Comparison of ENCODE assay signal across 1 cellular context in the genomic region with DNA sequence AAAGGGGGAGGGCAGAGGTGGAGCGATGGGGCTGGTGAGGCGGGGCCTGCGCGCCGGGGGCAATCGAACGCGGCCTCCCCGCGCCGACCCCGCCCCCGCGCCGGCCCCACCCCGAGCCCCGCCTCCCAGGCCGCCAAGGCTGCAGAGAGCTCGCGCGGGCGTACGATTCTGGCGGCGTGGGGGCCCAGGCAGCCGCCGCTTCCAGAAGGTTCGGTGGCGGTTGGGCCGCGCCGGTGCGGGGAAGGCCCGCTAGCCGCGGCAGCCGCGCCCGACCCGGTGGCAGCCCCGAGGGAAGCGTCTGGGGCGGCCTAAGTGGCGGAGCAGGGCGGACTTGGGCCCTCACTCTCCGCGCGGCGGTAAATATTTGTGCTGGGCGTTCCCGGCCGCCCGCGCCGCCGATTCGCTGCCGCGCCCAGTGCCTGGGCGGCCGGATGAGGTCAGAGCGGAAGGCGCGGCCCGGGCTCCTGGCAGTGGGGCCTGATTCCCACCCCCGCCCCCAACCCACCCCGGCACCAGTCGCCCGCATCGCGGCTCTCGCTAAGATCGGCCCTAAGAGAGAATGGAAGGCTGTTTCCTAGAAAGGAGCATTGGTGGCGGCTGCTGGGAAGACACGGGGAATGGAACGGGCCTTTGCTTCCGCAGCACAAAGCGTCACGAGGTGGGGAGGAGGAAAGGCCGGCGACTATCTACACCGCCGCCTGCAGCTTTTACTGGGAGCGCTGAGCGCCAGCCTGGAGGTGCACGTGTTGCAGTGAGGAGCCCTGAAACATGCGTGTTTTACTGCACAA.
TF ChIP-seq lines count a peak whose summit lies in the region.

A gene with protein sequence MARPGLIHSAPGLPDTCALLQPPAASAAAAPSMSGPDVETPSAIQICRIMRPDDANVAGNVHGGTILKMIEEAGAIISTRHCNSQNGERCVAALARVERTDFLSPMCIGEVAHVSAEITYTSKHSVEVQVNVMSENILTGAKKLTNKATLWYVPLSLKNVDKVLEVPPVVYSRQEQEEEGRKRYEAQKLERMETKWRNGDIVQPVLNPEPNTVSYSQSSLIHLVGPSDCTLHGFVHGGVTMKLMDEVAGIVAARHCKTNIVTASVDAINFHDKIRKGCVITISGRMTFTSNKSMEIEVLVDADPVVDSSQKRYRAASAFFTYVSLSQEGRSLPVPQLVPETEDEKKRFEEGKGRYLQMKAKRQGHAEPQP (minus strand): TSS at position 368 of the 788 bp plus-strand sequence. CDS start 368 bp downstream, outside the sequence.

TF ChIP-seq in K562, 482 proteins besides CTCF, POLR2A, EP300 and RAD21 (continued from another document and continues in another):
- TF ChIP-seq, protein P1, sequence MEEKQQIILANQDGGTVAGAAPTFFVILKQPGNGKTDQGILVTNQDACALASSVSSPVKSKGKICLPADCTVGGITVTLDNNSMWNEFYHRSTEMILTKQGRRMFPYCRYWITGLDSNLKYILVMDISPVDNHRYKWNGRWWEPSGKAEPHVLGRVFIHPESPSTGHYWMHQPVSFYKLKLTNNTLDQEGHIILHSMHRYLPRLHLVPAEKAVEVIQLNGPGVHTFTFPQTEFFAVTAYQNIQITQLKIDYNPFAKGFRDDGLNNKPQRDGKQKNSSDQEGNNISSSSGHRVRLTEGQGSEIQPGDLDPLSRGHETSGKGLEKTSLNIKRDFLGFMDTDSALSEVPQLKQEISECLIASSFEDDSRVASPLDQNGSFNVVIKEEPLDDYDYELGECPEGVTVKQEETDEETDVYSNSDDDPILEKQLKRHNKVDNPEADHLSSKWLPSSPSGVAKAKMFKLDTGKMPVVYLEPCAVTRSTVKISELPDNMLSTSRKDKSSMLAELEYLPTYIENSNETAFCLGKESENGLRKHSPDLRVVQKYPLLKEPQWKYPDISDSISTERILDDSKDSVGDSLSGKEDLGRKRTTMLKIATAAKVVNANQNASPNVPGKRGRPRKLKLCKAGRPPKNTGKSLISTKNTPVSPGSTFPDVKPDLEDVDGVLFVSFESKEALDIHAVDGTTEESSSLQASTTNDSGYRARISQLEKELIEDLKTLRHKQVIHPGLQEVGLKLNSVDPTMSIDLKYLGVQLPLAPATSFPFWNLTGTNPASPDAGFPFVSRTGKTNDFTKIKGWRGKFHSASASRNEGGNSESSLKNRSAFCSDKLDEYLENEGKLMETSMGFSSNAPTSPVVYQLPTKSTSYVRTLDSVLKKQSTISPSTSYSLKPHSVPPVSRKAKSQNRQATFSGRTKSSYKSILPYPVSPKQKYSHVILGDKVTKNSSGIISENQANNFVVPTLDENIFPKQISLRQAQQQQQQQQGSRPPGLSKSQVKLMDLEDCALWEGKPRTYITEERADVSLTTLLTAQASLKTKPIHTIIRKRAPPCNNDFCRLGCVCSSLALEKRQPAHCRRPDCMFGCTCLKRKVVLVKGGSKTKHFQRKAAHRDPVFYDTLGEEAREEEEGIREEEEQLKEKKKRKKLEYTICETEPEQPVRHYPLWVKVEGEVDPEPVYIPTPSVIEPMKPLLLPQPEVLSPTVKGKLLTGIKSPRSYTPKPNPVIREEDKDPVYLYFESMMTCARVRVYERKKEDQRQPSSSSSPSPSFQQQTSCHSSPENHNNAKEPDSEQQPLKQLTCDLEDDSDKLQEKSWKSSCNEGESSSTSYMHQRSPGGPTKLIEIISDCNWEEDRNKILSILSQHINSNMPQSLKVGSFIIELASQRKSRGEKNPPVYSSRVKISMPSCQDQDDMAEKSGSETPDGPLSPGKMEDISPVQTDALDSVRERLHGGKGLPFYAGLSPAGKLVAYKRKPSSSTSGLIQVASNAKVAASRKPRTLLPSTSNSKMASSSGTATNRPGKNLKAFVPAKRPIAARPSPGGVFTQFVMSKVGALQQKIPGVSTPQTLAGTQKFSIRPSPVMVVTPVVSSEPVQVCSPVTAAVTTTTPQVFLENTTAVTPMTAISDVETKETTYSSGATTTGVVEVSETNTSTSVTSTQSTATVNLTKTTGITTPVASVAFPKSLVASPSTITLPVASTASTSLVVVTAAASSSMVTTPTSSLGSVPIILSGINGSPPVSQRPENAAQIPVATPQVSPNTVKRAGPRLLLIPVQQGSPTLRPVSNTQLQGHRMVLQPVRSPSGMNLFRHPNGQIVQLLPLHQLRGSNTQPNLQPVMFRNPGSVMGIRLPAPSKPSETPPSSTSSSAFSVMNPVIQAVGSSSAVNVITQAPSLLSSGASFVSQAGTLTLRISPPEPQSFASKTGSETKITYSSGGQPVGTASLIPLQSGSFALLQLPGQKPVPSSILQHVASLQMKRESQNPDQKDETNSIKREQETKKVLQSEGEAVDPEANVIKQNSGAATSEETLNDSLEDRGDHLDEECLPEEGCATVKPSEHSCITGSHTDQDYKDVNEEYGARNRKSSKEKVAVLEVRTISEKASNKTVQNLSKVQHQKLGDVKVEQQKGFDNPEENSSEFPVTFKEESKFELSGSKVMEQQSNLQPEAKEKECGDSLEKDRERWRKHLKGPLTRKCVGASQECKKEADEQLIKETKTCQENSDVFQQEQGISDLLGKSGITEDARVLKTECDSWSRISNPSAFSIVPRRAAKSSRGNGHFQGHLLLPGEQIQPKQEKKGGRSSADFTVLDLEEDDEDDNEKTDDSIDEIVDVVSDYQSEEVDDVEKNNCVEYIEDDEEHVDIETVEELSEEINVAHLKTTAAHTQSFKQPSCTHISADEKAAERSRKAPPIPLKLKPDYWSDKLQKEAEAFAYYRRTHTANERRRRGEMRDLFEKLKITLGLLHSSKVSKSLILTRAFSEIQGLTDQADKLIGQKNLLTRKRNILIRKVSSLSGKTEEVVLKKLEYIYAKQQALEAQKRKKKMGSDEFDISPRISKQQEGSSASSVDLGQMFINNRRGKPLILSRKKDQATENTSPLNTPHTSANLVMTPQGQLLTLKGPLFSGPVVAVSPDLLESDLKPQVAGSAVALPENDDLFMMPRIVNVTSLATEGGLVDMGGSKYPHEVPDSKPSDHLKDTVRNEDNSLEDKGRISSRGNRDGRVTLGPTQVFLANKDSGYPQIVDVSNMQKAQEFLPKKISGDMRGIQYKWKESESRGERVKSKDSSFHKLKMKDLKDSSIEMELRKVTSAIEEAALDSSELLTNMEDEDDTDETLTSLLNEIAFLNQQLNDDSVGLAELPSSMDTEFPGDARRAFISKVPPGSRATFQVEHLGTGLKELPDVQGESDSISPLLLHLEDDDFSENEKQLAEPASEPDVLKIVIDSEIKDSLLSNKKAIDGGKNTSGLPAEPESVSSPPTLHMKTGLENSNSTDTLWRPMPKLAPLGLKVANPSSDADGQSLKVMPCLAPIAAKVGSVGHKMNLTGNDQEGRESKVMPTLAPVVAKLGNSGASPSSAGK (IDR thresholded peaks at IDR 0.05): peak; percentile 97
- TF ChIP-seq HNRNPK (IDR thresholded peaks at IDR 0.05; ENCODE audit: low read depth, low read length, poor library complexity, severe bottlenecking) (peak; percentile 93), ATF7 (IDR thresholded peaks at IDR 0.05) (peak; percentile 93), KDM4B (IDR thresholded peaks at IDR 0.05; ENCODE audit: borderline replicate concordance in 2 of 2, low read depth in 1 of 2) (no peak), CHCHD3 (CRISPR knock-in tag; IDR thresholded peaks at IDR 0.05) (no peak), ZNF584 (CRISPR knock-in tag; IDR thresholded peaks at IDR 0.05; ENCODE audit: low read depth) (0 out of 2 replicates have a peak, but pooled peaks have one; percentile 10), FOXJ3 (CRISPR knock-in tag; IDR thresholded peaks at IDR 0.05) (no peak), FOSL1 (tag; conservative IDR thresholded peaks at IDR 0.05) (peak; percentile 40), CXXC5 (CRISPR knock-in tag; IDR thresholded peaks at IDR 0.05) (peak; percentile 94), HDAC6 (IDR thresholded peaks at IDR 0.05; ENCODE audit: low read depth, low read length) (no peak), SMAD4 (CRISPR knock-in tag; conservative IDR thresholded peaks at IDR 0.05) (peak; percentile 87), ZNF217 (CRISPR knock-in tag; IDR thresholded peaks at IDR 0.05) (no peak), MYNN (IDR thresholded peaks at IDR 0.05) (no peak), MYNN (CRISPR knock-in tag; IDR thresholded peaks at IDR 0.05) (no peak), THRAP3 (IDR thresholded peaks at IDR 0.05; ENCODE audit: borderline replicate concordance) (no peak), NEUROD1 (IDR thresholded peaks at IDR 0.05; ENCODE audit: borderline replicate concordance, low read depth, low read length, partially characterized antibody) (peak; percentile 57), ZBTB8A (IDR thresholded peaks at IDR 0.05; ENCODE audit: partially characterized antibody) (no peak), KLF13 (tag; IDR thresholded peaks at IDR 0.05; ENCODE audit: borderline replicate concordance, low read depth) (peak; percentile 47; the same call in 1 of the 2 replicates), NFATC3 (IDR thresholded peaks at IDR 0.05) (no peak), MXI1 (IDR thresholded peaks at IDR 0.05; ENCODE audit: low read depth, low read length) (peak; percentile 92; the same call in 1 of the 2 replicates), FOXM1 (IDR thresholded peaks at IDR 0.05; ENCODE audit: low read depth) (no peak), FOXM1 (CRISPR knock-in tag; IDR thresholded peaks at IDR 0.05; ENCODE audit: low read depth) (peak; percentile 45; the same call in 1 of the 2 replicates), CSDE1 (IDR thresholded peaks at IDR 0.05) (no peak)
- TF ChIP-seq, protein P2, sequence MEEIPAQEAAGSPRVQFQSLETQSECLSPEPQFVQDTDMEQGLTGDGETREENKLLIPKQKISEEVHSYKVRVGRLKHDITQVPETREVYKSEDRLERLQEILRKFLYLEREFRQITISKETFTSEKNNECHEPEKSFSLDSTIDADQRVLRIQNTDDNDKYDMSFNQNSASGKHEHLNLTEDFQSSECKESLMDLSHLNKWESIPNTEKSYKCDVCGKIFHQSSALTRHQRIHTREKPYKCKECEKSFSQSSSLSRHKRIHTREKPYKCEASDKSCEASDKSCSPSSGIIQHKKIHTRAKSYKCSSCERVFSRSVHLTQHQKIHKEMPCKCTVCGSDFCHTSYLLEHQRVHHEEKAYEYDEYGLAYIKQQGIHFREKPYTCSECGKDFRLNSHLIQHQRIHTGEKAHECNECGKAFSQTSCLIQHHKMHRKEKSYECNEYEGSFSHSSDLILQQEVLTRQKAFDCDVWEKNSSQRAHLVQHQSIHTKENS (CRISPR knock-in tag; IDR thresholded peaks at IDR 0.05): no peak
- TF ChIP-seq, protein P3, sequence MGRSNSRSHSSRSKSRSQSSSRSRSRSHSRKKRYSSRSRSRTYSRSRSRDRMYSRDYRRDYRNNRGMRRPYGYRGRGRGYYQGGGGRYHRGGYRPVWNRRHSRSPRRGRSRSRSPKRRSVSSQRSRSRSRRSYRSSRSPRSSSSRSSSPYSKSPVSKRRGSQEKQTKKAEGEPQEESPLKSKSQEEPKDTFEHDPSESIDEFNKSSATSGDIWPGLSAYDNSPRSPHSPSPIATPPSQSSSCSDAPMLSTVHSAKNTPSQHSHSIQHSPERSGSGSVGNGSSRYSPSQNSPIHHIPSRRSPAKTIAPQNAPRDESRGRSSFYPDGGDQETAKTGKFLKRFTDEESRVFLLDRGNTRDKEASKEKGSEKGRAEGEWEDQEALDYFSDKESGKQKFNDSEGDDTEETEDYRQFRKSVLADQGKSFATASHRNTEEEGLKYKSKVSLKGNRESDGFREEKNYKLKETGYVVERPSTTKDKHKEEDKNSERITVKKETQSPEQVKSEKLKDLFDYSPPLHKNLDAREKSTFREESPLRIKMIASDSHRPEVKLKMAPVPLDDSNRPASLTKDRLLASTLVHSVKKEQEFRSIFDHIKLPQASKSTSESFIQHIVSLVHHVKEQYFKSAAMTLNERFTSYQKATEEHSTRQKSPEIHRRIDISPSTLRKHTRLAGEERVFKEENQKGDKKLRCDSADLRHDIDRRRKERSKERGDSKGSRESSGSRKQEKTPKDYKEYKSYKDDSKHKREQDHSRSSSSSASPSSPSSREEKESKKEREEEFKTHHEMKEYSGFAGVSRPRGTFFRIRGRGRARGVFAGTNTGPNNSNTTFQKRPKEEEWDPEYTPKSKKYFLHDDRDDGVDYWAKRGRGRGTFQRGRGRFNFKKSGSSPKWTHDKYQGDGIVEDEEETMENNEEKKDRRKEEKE (IDR thresholded peaks at IDR 0.05; ENCODE audit: borderline replicate concordance in 1 of 2, control insufficient read depth in 1 of 2, low read depth in 2 of 2, low read length in 1 of 2): no peak
- TF ChIP-seq, protein P4, sequence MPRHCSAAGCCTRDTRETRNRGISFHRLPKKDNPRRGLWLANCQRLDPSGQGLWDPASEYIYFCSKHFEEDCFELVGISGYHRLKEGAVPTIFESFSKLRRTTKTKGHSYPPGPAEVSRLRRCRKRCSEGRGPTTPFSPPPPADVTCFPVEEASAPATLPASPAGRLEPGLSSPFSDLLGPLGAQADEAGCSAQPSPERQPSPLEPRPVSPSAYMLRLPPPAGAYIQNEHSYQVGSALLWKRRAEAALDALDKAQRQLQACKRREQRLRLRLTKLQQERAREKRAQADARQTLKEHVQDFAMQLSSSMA (CRISPR knock-in tag; IDR thresholded peaks at IDR 0.05): 0 out of 2 replicates have a peak, but pooled peaks have one; percentile 44
- TF ChIP-seq, protein P5, sequence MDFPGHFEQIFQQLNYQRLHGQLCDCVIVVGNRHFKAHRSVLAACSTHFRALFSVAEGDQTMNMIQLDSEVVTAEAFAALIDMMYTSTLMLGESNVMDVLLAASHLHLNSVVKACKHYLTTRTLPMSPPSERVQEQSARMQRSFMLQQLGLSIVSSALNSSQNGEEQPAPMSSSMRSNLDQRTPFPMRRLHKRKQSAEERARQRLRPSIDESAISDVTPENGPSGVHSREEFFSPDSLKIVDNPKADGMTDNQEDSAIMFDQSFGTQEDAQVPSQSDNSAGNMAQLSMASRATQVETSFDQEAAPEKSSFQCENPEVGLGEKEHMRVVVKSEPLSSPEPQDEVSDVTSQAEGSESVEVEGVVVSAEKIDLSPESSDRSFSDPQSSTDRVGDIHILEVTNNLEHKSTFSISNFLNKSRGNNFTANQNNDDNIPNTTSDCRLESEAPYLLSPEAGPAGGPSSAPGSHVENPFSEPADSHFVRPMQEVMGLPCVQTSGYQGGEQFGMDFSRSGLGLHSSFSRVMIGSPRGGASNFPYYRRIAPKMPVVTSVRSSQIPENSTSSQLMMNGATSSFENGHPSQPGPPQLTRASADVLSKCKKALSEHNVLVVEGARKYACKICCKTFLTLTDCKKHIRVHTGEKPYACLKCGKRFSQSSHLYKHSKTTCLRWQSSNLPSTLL (IDR thresholded peaks at IDR 0.05): no peak
- TF ChIP-seq, protein P6, sequence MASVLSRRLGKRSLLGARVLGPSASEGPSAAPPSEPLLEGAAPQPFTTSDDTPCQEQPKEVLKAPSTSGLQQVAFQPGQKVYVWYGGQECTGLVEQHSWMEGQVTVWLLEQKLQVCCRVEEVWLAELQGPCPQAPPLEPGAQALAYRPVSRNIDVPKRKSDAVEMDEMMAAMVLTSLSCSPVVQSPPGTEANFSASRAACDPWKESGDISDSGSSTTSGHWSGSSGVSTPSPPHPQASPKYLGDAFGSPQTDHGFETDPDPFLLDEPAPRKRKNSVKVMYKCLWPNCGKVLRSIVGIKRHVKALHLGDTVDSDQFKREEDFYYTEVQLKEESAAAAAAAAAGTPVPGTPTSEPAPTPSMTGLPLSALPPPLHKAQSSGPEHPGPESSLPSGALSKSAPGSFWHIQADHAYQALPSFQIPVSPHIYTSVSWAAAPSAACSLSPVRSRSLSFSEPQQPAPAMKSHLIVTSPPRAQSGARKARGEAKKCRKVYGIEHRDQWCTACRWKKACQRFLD (CRISPR knock-in tag; IDR thresholded peaks at IDR 0.05): no peak
